ENCODE assay signal across 26 cellular contexts in genomic region chr1:35683012-35683411, GRCh38. TPM values are rescaled to one million over a fixed set of nuclear protein-coding genes. Genes with fewer than 3 reads are reported as not detected.
DNase-seq lines count a peak whose midpoint lies in the region; ATAC-seq, FAIRE-seq and TF ChIP-seq lines count a peak whose summit lies in the region.
"Had no signal": no experiment of that assay in that cellular context is flagged by ENCODE, and none has a peak within 500 bp of the region (broad histone marks: within the 10 kb centered on the region; RNA-seq: fewer than 3 reads in every experiment).

No MANE protein-coding gene starts in this region.

- H3K27me3 ChIP-seq in GM23338 (ENCODE audit: insufficient read depth) (no peaks in the 10 kb centered on the region; the same call in 1 of the 2 replicates), GM12878 (replicated peaks in 1 of 2; ENCODE audit: control insufficient read depth in 2 of 2, insufficient read depth in 2 of 2, low read length in 1 of 2) (0 out of 4 replicates have a peak, but pooled peaks cover 0 to 2% of the 10 kb centered on the region in 2 experiments)
- H3K27me3 ChIP-seq: BLaER1, Peyer's patch had no signal

- no peak for TF ChIP-seq POLR2A in GM12878 (IDR thresholded peaks at IDR 0.05; ENCODE audit: low read depth, low read length)

- no peaks in the 10 kb centered on the region for H3F3A ChIP-seq in GM23338 (replicated peaks; ENCODE audit: low read depth)

- no peaks in the 10 kb centered on the region for H3K4me1 ChIP-seq in GM23338 (ENCODE audit: insufficient read depth)
- H3K4me1 ChIP-seq in OCI-LY7 (ENCODE audit: insufficient read depth, low read length, poor library complexity, severe bottlenecking): no peaks in the 10 kb centered on the region
- H3K4me1 ChIP-seq in GM12878 (ENCODE audit: control insufficient read depth, insufficient read depth, low read length): no peaks in the 10 kb centered on the region
- H3K4me1 ChIP-seq: BLaER1, Peyer's patch had no signal

- CTCF ChIA-PET in OCI-LY7 (lab: Charles Lee; ENCODE audit: unreplicated experiment): no interaction called here
- CTCF ChIA-PET in GM12878 (lab: Yijun Ruan, JAX): interaction anchor here (0.9 kb wide), 1 partner anchor 43 kb away, joined by 3 read pairs; no protein-coding TSS in a partner anchor

- H3K9me2 ChIP-seq in GM23338 (ENCODE audit: insufficient read depth) (no peaks in the 10 kb centered on the region), OCI-LY7 (ENCODE audit: insufficient read depth, low read length) (no peaks in the 10 kb centered on the region)

- H2AFZ ChIP-seq in GM23338: peak overlapping the region; percentile 38; the same call in 1 of the 2 replicates
- no peak overlapping the region for H2AFZ ChIP-seq in OCI-LY7 (ENCODE audit: low read length)
- H2AFZ ChIP-seq in GM12878 (ENCODE audit: control insufficient read depth, low read depth, low read length): no peak overlapping the region

- no peak for FAIRE-seq in GM12878 (lab: Jason Lieb, UNC)

- H3K36me3 ChIP-seq in GM23338 (ENCODE audit: insufficient read depth): no peaks in the 10 kb centered on the region
- H3K36me3 ChIP-seq in OCI-LY7 (ENCODE audit: insufficient read depth, low read length): no peaks in the 10 kb centered on the region
- H3K36me3 ChIP-seq in GM12878 (ENCODE audit: control insufficient read depth in 2 of 2, insufficient read depth in 2 of 2, low read length in 1 of 2): no peaks in the 10 kb centered on the region
- H3K36me3 ChIP-seq: BLaER1, MG63, Peyer's patch had no signal

- no peak overlapping the region for H3K9ac ChIP-seq in GM12878 (ENCODE audit: control insufficient read depth, insufficient read depth, low read length)
- H3K9ac ChIP-seq: BLaER1 had no signal

- H3K4me1 Mint-ChIP-seq in GM23338: peaks cover 4% of the 10 kb centered on the region; the same call in 2 of the 3 replicates

- WGBS in GM12878 (ENCODE audit: insufficient coverage, insufficient replicate concordance, low lambda C conversion rate, missing lambda C conversion rate): 49% methylated on average over 5 of the region's 5 CpGs

- no peaks in the 10 kb centered on the region for H3K9me3 Mint-ChIP-seq in GM23338
- H3K9me3 Mint-ChIP-seq: CD8-positive, alpha-beta T cell; H9; IgD-negative memory B cell had no signal

- H3K27ac Mint-ChIP-seq in GM23338: no peak overlapping the region
- H3K27ac Mint-ChIP-seq: CD8-positive, alpha-beta T cell; H9; IgD-negative memory B cell had no signal

- SMC1A ChIA-PET in GM12878 (lab: Charles Lee; ENCODE audit: uncharacterized antibody, unreplicated experiment): no interaction called here

- RAD21 ChIA-PET in GM12878 (lab: Charles Lee; ENCODE audit: unreplicated experiment): no interaction called here

- TF ChIP-seq CTCF in GM12865 (IDR thresholded peaks at IDR 0.05; ENCODE audit: insufficient read depth, low read depth, low read length, missing control alignments) (no peak), GM23338 (conservative IDR thresholded peaks at IDR 0.05; ENCODE audit: low read depth in 2 of 2) (no peak), OCI-LY7 (conservative IDR thresholded peaks at IDR 0.05; ENCODE audit: low read length) (no peak), GM12878 (IDR thresholded peaks at IDR 0.05 in 2 of 3, conservative IDR thresholded peaks at IDR 0.05 in 1 of 3; ENCODE audit: control insufficient read depth in 2 of 3, extremely low read depth in 1 of 3, insufficient read depth in 1 of 3, low read depth in 3 of 3, low read length in 3 of 3) (no peak), GM10266 (IDR thresholded peaks at IDR 0.05; ENCODE audit: control insufficient read depth, insufficient read depth, low read depth, missing control alignments) (no peak)

- no peak overlapping the region for H3K27ac ChIP-seq in GM23338 (ENCODE audit: low read depth)
- no peak overlapping the region for H3K27ac ChIP-seq in OCI-LY7 (ENCODE audit: low read depth, low read length, poor library complexity, severe bottlenecking)
- no peak overlapping the region for H3K27ac ChIP-seq in GM12878 (ENCODE audit: control insufficient read depth, insufficient read depth)
- H3K27ac ChIP-seq: BLaER1, Peyer's patch, SK-N-MC had no signal

- no TSS peak for BruUV-seq in OCI-LY7 (replicated peaks; lab: Mats Ljungman, UMichigan)
- no TSS peak for BruUV-seq in GM12878 (replicated peaks; lab: Mats Ljungman, UMichigan)

- no peaks in the 10 kb centered on the region for H3K36me3 Mint-ChIP-seq in GM23338 (ENCODE audit: low read depth)
- H3K36me3 Mint-ChIP-seq: CD8-positive, alpha-beta T cell had no signal

- H3K4me3 Mint-ChIP-seq in GM23338: no peak overlapping the region
- H3K4me3 Mint-ChIP-seq: CD8-positive, alpha-beta T cell; H9; IgD-negative memory B cell had no signal

- no peak overlapping the region for H3K4me2 ChIP-seq in GM23338
- no peak overlapping the region for H3K4me2 ChIP-seq in OCI-LY7 (ENCODE audit: low read length)
- H3K4me2 ChIP-seq in GM12878 (ENCODE audit: control insufficient read depth, insufficient read depth): no peak overlapping the region
- H3K4me2 ChIP-seq: BLaER1 had no signal

- in situ Hi-C loops in GM12878 (cut with MboI): no loop called here

- no peak for TF ChIP-seq RAD21 in GM12878 (IDR thresholded peaks at IDR 0.05; ENCODE audit: insufficient read depth, low read depth, low read length)

- H4K20me1 ChIP-seq in GM23338 (replicated peaks; ENCODE audit: insufficient read depth) (no peaks in the 10 kb centered on the region), OCI-LY7 (ENCODE audit: insufficient read depth, low read length) (no peaks in the 10 kb centered on the region), GM12878 (ENCODE audit: control insufficient read depth, insufficient read depth) (no peaks in the 10 kb centered on the region)
- H4K20me1 ChIP-seq: BLaER1 had no signal

- ATAC-seq in GM23338: no peak
- peak; percentile 85 for ATAC-seq in GM12878
- ATAC-seq in HG03442 (IDR thresholded peaks at IDR 0.05; ENCODE audit: unreplicated experiment): no peak
- ATAC-seq in HG02623 (IDR thresholded peaks at IDR 0.05; ENCODE audit: unreplicated experiment): no peak
- ATAC-seq: CD8-positive, alpha-beta T cell; Right ventricle myocardium inferior had no signal

- peaks cover 4% of the 10 kb centered on the region for H3K27me3 Mint-ChIP-seq in GM23338 (ENCODE audit: insufficient read depth, low read depth, poor library complexity)

- TF ChIP-seq EP300 in GM12878 (IDR thresholded peaks at IDR 0.05; ENCODE audit: borderline replicate concordance in 1 of 2, control insufficient read depth in 1 of 2, low read depth in 2 of 2, low read length in 2 of 2): no peak

- H3K79me2 ChIP-seq in GM23338 (replicated peaks; ENCODE audit: insufficient read depth): no peaks in the 10 kb centered on the region
- H3K79me2 ChIP-seq in OCI-LY7 (ENCODE audit: insufficient read depth, low read depth, low read length): no peaks in the 10 kb centered on the region
- H3K79me2 ChIP-seq in GM12878 (ENCODE audit: control insufficient read depth, insufficient read depth, low read length): no peaks in the 10 kb centered on the region

- POLR2A ChIA-PET in OCI-LY7 (lab: Charles Lee) (no interaction called here), GM12878 (lab: Charles Lee) (no interaction called here)

- H3K4me3 ChIP-seq in GM12865 (ENCODE audit: low read depth, low read length) (no peak overlapping the region), GM23338 (no peak overlapping the region), OCI-LY7 (ENCODE audit: low read depth, low read length, poor library complexity, severe bottlenecking) (no peak overlapping the region), GM12878 (no peak overlapping the region)
- H3K4me3 ChIP-seq: BLaER1, MG63, Peyer's patch, SK-N-MC had no signal

- DNase-seq in GM12865 (ENCODE audit: low read depth) (peak; percentile 26), GM23338 (ENCODE audit: low spot score) (no peak), OCI-LY7 (ENCODE audit: low spot score) (peak; percentile 26), GM12878 (ENCODE audit: low read depth, low spot score) (peak; percentile 3), GM10266 (ENCODE audit: extremely low spot score) (no peak)
- DNase-seq in effector CD4-positive, alpha-beta T cell: no peak
- DNase-seq: CD8-positive, alpha-beta T cell; DMS53; EL; H9; Kasumi-1; MG63; NCI-H1105 treated with DMSO at 0.1 percent for 48 hours; NCI-H1694 treated with DMSO at 0.1 percent for 48 hours; NCI-H2107; NCI-H510A; NCI-H748 treated with DMSO at 0.1 percent for 48 hours; NK-92 treated with Interleukin-12 subunit alpha and Interleukin-12 subunit beta, amount 100 ng/mL, for 24 hours; Peyer's patch; T1000 had no signal

- intact Hi-C loops in OCI-LY7 (cut with micrococcal nuclease; ENCODE audit: unreplicated experiment) (no loop called here), GM12878 (cut with micrococcal nuclease; ENCODE audit: unreplicated experiment) (no loop called here)

- no peaks in the 10 kb centered on the region for H3K9me3 ChIP-seq in OCI-LY7 (ENCODE audit: low read length)
- H3K9me3 ChIP-seq in GM12878 (replicated peaks; ENCODE audit: control insufficient read depth, insufficient read depth, low read length): no peaks in the 10 kb centered on the region
- H3K9me3 ChIP-seq: BLaER1, MG63, Peyer's patch had no signal

RNA-seq across cellular contexts. Expression of gene C1orf216, which starts 35.7 kb away (rescaled TPM):
- 13.9 and 21.5 TPM in 2 replicates for total RNA-seq in GM23338 (2014; rRNA removed; shearing (Covaris generic))
- polyA plus RNA-seq in GM23338 (2016; fragmentation: Nextera tagmentation; extraction: Ambion mirVana) (4.0 and 4.7 TPM in 2 replicates), GM12878 (2011; rRNA removed) (14.4 and 17.2 TPM in 2 replicates), GM12878 (2014; fragmentation: Illumina TruSeq; extraction: Trizol) (7.8 and 9.2 TPM in 2 replicates), GM12878 (2014; fragmentation: Nextera tagmentation; extraction: Ambion mirVana) (1 to 10 TPM; 2.9 to 7.0 TPM), GM12878 (2014; rRNA removed) (16.9 and 17.4 TPM in 2 replicates), GM12878 (2016; fragmentation: Nextera tagmentation; extraction: Ambion mirVana) (10 to 100 TPM; 11.2 to 13.4 TPM)
- 7.2 and 8.8 TPM in 2 replicates for total RNA-seq in OCI-LY7 (2014; rRNA removed; shearing (Covaris generic))
- total RNA-seq in OCI-LY7 (2022) (15.0 and 15.3 TPM in 2 replicates), GM12878 (2014; rRNA removed) (11.5 and 11.7 TPM in 2 replicates), GM12878 (2014; rRNA removed; fragmentation: Illumina TruSeq; extraction: Trizol) (9.3 TPM in 2 replicates), GM12878 (2021) (14.7 and 15.7 TPM in 2 replicates)
- total RNA-seq in GM12878 (2013; cell fraction: nucleolus; rRNA removed): 11.9 and 14.4 TPM in 2 replicates
- polyA plus RNA-seq in GM12878 (2011; ENCODE audit: low read depth): 10.0 TPM
- polyA plus RNA-seq in GM12878 (2011; cell fraction: cytosol; rRNA removed): 13.9 and 15.3 TPM in 2 replicates
- 24.2 and 28.1 TPM in 2 replicates for polyA plus RNA-seq in GM12878 (2011; cell fraction: nucleus; rRNA removed)
- polyA plus RNA-seq in GM12878 (2012): 8.8 and 8.9 TPM in 2 replicates
- polyA minus RNA-seq in GM12878 (2011; rRNA and poly(A)+ RNA removed): 18.0 and 32.5 TPM in 2 replicates
- polyA minus RNA-seq in GM12878 (2011; cell fraction: cytosol; rRNA and poly(A)+ RNA removed): 6.2 and 6.7 TPM in 2 replicates
- 4.8 and 8.3 TPM in 2 replicates for polyA minus RNA-seq in GM12878 (2011; cell fraction: nucleus; rRNA and poly(A)+ RNA removed)

RNA-seq across cellular contexts. Expression of gene PSMB2, which starts 41.7 kb away (rescaled TPM):
- 68.2 and 72.2 TPM in 2 replicates for total RNA-seq in GM23338 (2014; rRNA removed; shearing (Covaris generic))
- 147 and 151 TPM in 2 replicates for polyA plus RNA-seq in GM23338 (2016; fragmentation: Nextera tagmentation; extraction: Ambion mirVana)
- 22.0 and 28.7 TPM in 2 replicates for total RNA-seq in OCI-LY7 (2014; rRNA removed; shearing (Covaris generic))
- total RNA-seq in OCI-LY7 (2022): 86.3 and 92.3 TPM in 2 replicates
- total RNA-seq in GM12878 (2013; cell fraction: nucleolus; rRNA removed): 19.3 and 19.8 TPM in 2 replicates
- 71.7 and 78.0 TPM in 2 replicates for total RNA-seq in GM12878 (2014; rRNA removed)
- 83.6 and 85.3 TPM in 2 replicates for total RNA-seq in GM12878 (2014; rRNA removed; fragmentation: Illumina TruSeq; extraction: Trizol)
- 115 and 120 TPM in 2 replicates for total RNA-seq in GM12878 (2021)
- 54.3 TPM for polyA plus RNA-seq in GM12878 (2011; ENCODE audit: low read depth)
- polyA plus RNA-seq in GM12878 (2011; rRNA removed): 76.5 and 119 TPM in 2 replicates
- 114 and 136 TPM in 2 replicates for polyA plus RNA-seq in GM12878 (2011; cell fraction: cytosol; rRNA removed)
- polyA plus RNA-seq in GM12878 (2011; cell fraction: nucleus; rRNA removed): 51.7 and 60.1 TPM in 2 replicates
- 65.5 and 66.5 TPM in 2 replicates for polyA plus RNA-seq in GM12878 (2012)
- polyA plus RNA-seq in GM12878 (2014; fragmentation: Illumina TruSeq; extraction: Trizol): 169 and 187 TPM in 2 replicates
- polyA plus RNA-seq in GM12878 (2014; fragmentation: Nextera tagmentation; extraction: Ambion mirVana): 100 to 1,000 TPM; 289 to 299 TPM
- polyA plus RNA-seq in GM12878 (2014; rRNA removed): 116 and 122 TPM in 2 replicates
- polyA plus RNA-seq in GM12878 (2016; fragmentation: Nextera tagmentation; extraction: Ambion mirVana): 100 to 1,000 TPM; 249 TPM
- 65.5 and 69.6 TPM in 2 replicates for polyA minus RNA-seq in GM12878 (2011; rRNA and poly(A)+ RNA removed)
- polyA minus RNA-seq in GM12878 (2011; cell fraction: cytosol; rRNA and poly(A)+ RNA removed): 39.6 and 50.9 TPM in 2 replicates
- polyA minus RNA-seq in GM12878 (2011; cell fraction: nucleus; rRNA and poly(A)+ RNA removed): 10.5 and 19.5 TPM in 2 replicates

Comparison
In these comparisons a context has a peak if more than half of its experiments do, and no peak if none do; other contexts are left out.
1. DNase-seq: peak in GM12865 (single experiment), OCI-LY7 (single experiment) and GM12878 (single experiment); none in GM23338 (single experiment), GM10266 (single experiment) and effector CD4-positive, alpha-beta T cell (single experiment).